Comparison of ENCODE assay signal across 8 cellular contexts in genomic region chr16:67841816-67842508, GRCh38. TPM values are rescaled to one million over a fixed set of nuclear protein-coding genes. Genes with fewer than 3 reads are reported as not detected.
DNase-seq lines count a peak whose midpoint lies in the region; ATAC-seq, FAIRE-seq and TF ChIP-seq lines count a peak whose summit lies in the region.

Gene THAP11, plus strand, starts transcription at chr16:67842320. Its CDS starts 235 bp downstream, at chr16:67842555.

- H3K9me3 Mint-ChIP-seq in CD4-positive, CD25-positive, alpha-beta regulatory T cell = no peaks in the 10 kb centered on the region
- no peaks in the 10 kb centered on the region for H3K9me3 Mint-ChIP-seq in dendritic cell treated with granulocyte-macrophage colony-stimulating factor and Interleukin-4, amounts not matched to agents 40 ng/mL and 50 ng/mL, for 4 days

- WGBS in HepG2 (ENCODE audit: low lambda C conversion rate) = 1% methylated on average over 29 of the region's 83 CpGs

- peaks cover 41% of the 10 kb centered on the region for H3K4me1 ChIP-seq in CD4-positive, CD25-positive, alpha-beta regulatory T cell (ENCODE audit: control insufficient read depth, insufficient read depth, low read length, poor library complexity, severe bottlenecking)
- peaks cover 51% of the 10 kb centered on the region for H3K4me1 ChIP-seq in HepG2 (ENCODE audit: insufficient read depth, low read length)

- H3K27me3 ChIP-seq in CD4-positive, CD25-positive, alpha-beta regulatory T cell (ENCODE audit: control insufficient read depth, insufficient read depth, low read length) = no peaks in the 10 kb centered on the region
- no peaks in the 10 kb centered on the region; a peak in 1 of 5 replicates for H3K27me3 ChIP-seq in HepG2 (ENCODE audit: control insufficient read depth in 1 of 2, insufficient read depth in 2 of 2, low read length in 2 of 2)

- peaks cover 16% of the 10 kb centered on the region for H4K20me1 ChIP-seq in HepG2 (ENCODE audit: insufficient read depth, low read length)

- H3K27ac Mint-ChIP-seq in CD4-positive, CD25-positive, alpha-beta regulatory T cell = peak within 1 kb of the TSS; percentile 95 to 98 (median 96)
- H3K27ac Mint-ChIP-seq in dendritic cell treated with granulocyte-macrophage colony-stimulating factor and Interleukin-4, amounts not matched to agents 40 ng/mL and 50 ng/mL, for 4 days = peak within 1 kb of the TSS; percentile 97

- H3K27me3 Mint-ChIP-seq in CD4-positive, CD25-positive, alpha-beta regulatory T cell = no peaks in the 10 kb centered on the region
- no peaks in the 10 kb centered on the region for H3K27me3 Mint-ChIP-seq in dendritic cell treated with granulocyte-macrophage colony-stimulating factor and Interleukin-4, amounts not matched to agents 40 ng/mL and 50 ng/mL, for 4 days

- H3K4me3 ChIP-seq in CD4-positive, CD25-positive, alpha-beta regulatory T cell (ENCODE audit: low read depth, low read length) = peak within 1 kb of the TSS; percentile 89
- peak within 1 kb of the TSS; percentile 80 to 97 (median 92) for H3K4me3 ChIP-seq in HepG2 (replicated peaks in 1 of 3; ENCODE audit: insufficient read depth in 1 of 3, low read depth in 2 of 3, low read length in 3 of 3)

- TF ChIP-seq CTCF in HepG2 (CRISPR knock-in tag; IDR thresholded peaks at IDR 0.05) = peak; percentile 99

- BruUV-seq in HepG2 (replicated peaks; lab: Mats Ljungman, UMichigan) = no TSS peak

- peak within 1 kb of the TSS; percentile 93 for H3K9ac ChIP-seq in HepG2 (ENCODE audit: insufficient read depth, low read depth, low read length)

- H2AFZ ChIP-seq in HepG2 (ENCODE audit: low read length) = peak within 1 kb of the TSS; percentile 97

- H3K4me1 Mint-ChIP-seq in CD4-positive, CD25-positive, alpha-beta regulatory T cell = peaks cover 18 to 42% (median 27%) of the 10 kb centered on the region in 4 donors
- peaks cover 36% of the 10 kb centered on the region for H3K4me1 Mint-ChIP-seq in dendritic cell treated with granulocyte-macrophage colony-stimulating factor and Interleukin-4, amounts not matched to agents 40 ng/mL and 50 ng/mL, for 4 days (ENCODE audit: low read depth)

- FAIRE-seq in HepG2 (lab: Jason Lieb, UNC) = peak; percentile 76

- H3K27ac ChIP-seq in CD4-positive, CD25-positive, alpha-beta regulatory T cell (ENCODE audit: insufficient read depth, low read length, poor library complexity, severe bottlenecking) = peak within 1 kb of the TSS; percentile 97
- peak within 1 kb of the TSS; percentile 92 for H3K27ac ChIP-seq in HepG2 (ENCODE audit: extremely low read length, insufficient read depth, low read length)

- peak within 1 kb of the TSS; percentile 89 for H3K4me2 ChIP-seq in HepG2 (ENCODE audit: low read depth, low read length)

- H3K79me2 ChIP-seq in HepG2 (ENCODE audit: insufficient read depth, low read length) = peaks cover 33% of the 10 kb centered on the region

- POLR2A ChIA-PET in HepG2 (lab: Yijun Ruan, JAX) = no interaction called here

- TF ChIP-seq EP300 in HepG2 (IDR thresholded peaks at IDR 0.05; ENCODE audit: low read depth in 2 of 2, low read length in 2 of 2) = 0 out of 4 replicates have a peak, but pooled peaks of 1 of the 2 experiments have one; percentile 2
- TF ChIP-seq EP300 in HepG2 (CRISPR knock-in tag; IDR thresholded peaks at IDR 0.05; ENCODE audit: borderline replicate concordance) = no peak

- TF ChIP-seq RAD21 in HepG2 (CRISPR knock-in tag; IDR thresholded peaks at IDR 0.05) = peak; percentile 54

- intact Hi-C loops in dendritic cell treated with granulocyte-macrophage colony-stimulating factor and Interleukin-4, amounts not matched to agents 40 ng/mL and 50 ng/mL, for 4 days (cut with micrococcal nuclease) = loop anchor here (1.0 kb wide), 1 partner anchor 8 kb away; no protein-coding TSS in a partner anchor
- intact Hi-C loops in HepG2 (cut with micrococcal nuclease; ENCODE audit: unreplicated experiment) = no loop called here

- H3K36me3 Mint-ChIP-seq in CD4-positive, CD25-positive, alpha-beta regulatory T cell = no peaks in the 10 kb centered on the region
- H3K36me3 Mint-ChIP-seq in dendritic cell treated with granulocyte-macrophage colony-stimulating factor and Interleukin-4, amounts not matched to agents 40 ng/mL and 50 ng/mL, for 4 days (ENCODE audit: low read depth) = peaks cover 19% of the 10 kb centered on the region

- H3K4me3 Mint-ChIP-seq in CD4-positive, CD25-positive, alpha-beta regulatory T cell = peak within 1 kb of the TSS; percentile 88 to 99 (median 96)
- H3K4me3 Mint-ChIP-seq in dendritic cell treated with granulocyte-macrophage colony-stimulating factor and Interleukin-4, amounts not matched to agents 40 ng/mL and 50 ng/mL, for 4 days = peak within 1 kb of the TSS; percentile 97

- in situ Hi-C loops in HepG2 (cut with HindIII; ENCODE audit: extremely low pct_ligation_motif_present, low pct_unique_long_range_greater_than_20kb) = no loop called here

- peak; percentile 89 to 97 (median 96) for DNase-seq in CD4-positive, CD25-positive, alpha-beta regulatory T cell
- DNase-seq in NCI-H748 (lab: John Stamatoyannopoulos, UW; ENCODE audit: unreplicated experiment) = peak; percentile 93
- peak; percentile 92 to 94 for DNase-seq in activated CD4-positive, alpha-beta T cell treated with anti-CD3 and anti-CD28 coated beads, Interleukin-2, amount 50 U/mL, for 24 hours (ENCODE audit: low read depth in 1 of 2, low spot score in 1 of 2)
- DNase-seq in HepG2 (ENCODE audit: low spot score) = peak; percentile 96
- peak; percentile 93 for DNase-seq in stimulated activated CD4-positive, alpha-beta T cell treated with anti-CD3 and anti-CD28 coated beads, Interleukin-2, amount 100 ng/mL, for 48 hours

- CTCF ChIA-PET in HepG2 (lab: Yijun Ruan, JAX; ENCODE audit: low intra/inter-chr PET ratio, low total read pairs) = interaction anchor here (1.0 to 2.6 kb wide), 6 partner anchors 24 to 174 kb away, joined by 3 to 28 read pairs (median 3); no protein-coding TSS in a partner anchor

- H3K9me3 ChIP-seq in CD4-positive, CD25-positive, alpha-beta regulatory T cell (ENCODE audit: control insufficient read depth in 2 of 2, low read length in 2 of 2) = no peaks in the 10 kb centered on the region
- H3K9me3 ChIP-seq in HepG2 (ENCODE audit: low read length) = no peaks in the 10 kb centered on the region

- ATAC-seq in CD4-positive, CD25-positive, alpha-beta regulatory T cell (ENCODE audit: low read depth in 2 of 2) = peak; percentile 58 to 62
- peak; percentile 53 for ATAC-seq in GM19395 (IDR thresholded peaks at IDR 0.05; ENCODE audit: unreplicated experiment)
- peak; percentile 26 for ATAC-seq in HG03558 (IDR thresholded peaks at IDR 0.05; ENCODE audit: extremely low read depth, unreplicated experiment)
- peak; percentile 46 for ATAC-seq in HepG2

- peak in 1 of 2 experiments; percentile 68; a peak in 1 of 4 replicates for TF ChIP-seq POLR2A in HepG2 (IDR thresholded peaks at IDR 0.05; ENCODE audit: insufficient read depth in 1 of 2, low read depth in 2 of 2, low read length in 2 of 2)

- H3K36me3 ChIP-seq in CD4-positive, CD25-positive, alpha-beta regulatory T cell (ENCODE audit: control insufficient read depth, insufficient read depth, low read length) = no peaks in the 10 kb centered on the region
- H3K36me3 ChIP-seq in HepG2 (replicated peaks in 1 of 2; ENCODE audit: control insufficient read depth in 1 of 2, insufficient read depth in 2 of 2, low read length in 2 of 2) = no peaks in the 10 kb centered on the region

TF ChIP-seq in HepG2, 621 proteins besides CTCF, POLR2A, EP300 and RAD21 (continues in another document):
- TF ChIP-seq RELA (CRISPR knock-in tag; IDR thresholded peaks at IDR 0.05) (peak; percentile 90; the same call in 1 of the 2 replicates), AGO1 (IDR thresholded peaks at IDR 0.05; ENCODE audit: low read depth, low read length, poor library complexity, severe bottlenecking) (peak; percentile 73), HNF4G (IDR thresholded peaks at IDR 0.05; ENCODE audit: borderline replicate concordance, low read depth, low read length) (peak; percentile 46; the same call in 1 of the 2 replicates), HNF4G (CRISPR knock-in tag; IDR thresholded peaks at IDR 0.05; ENCODE audit: borderline replicate concordance, low read depth) (no peak; the same call in 1 of the 2 replicates), TSC22D2 (CRISPR knock-in tag; IDR thresholded peaks at IDR 0.05; ENCODE audit: borderline replicate concordance) (no peak; the same call in 1 of the 2 replicates)

RNA-seq across cellular contexts. Expression of gene THAP11, which starts in this region (rescaled TPM):
- 32.2 TPM for total RNA-seq in CD4-positive, CD25-positive, alpha-beta regulatory T cell
- 100 to 1,000 TPM; 132 to 166 (median 141) TPM for polyA plus RNA-seq in CD4-positive, CD25-positive, alpha-beta regulatory T cell
- 53.4 and 53.8 TPM in 2 replicates for total RNA-seq in HepG2 (2016; rRNA removed; fragmentation: Illumina TruSeq; extraction: Trizol)
- total RNA-seq in HepG2 (2016; cell fraction: cytosol; rRNA removed; fragmentation: Illumina TruSeq; extraction: Trizol; ENCODE audit: low read depth) = 48.1 and 65.0 TPM in 2 replicates
- total RNA-seq in HepG2 (2016; cell fraction: insoluble cytoplasmic fraction; rRNA removed; fragmentation: Illumina TruSeq; extraction: Trizol) = 54.0 and 55.5 TPM in 2 replicates
- 91.2 and 112 TPM in 2 replicates for total RNA-seq in HepG2 (2016; cell fraction: membrane; rRNA removed; fragmentation: Illumina TruSeq; extraction: Trizol)
- 18.7 and 22.3 TPM in 2 replicates for total RNA-seq in HepG2 (2016; cell fraction: nucleus; rRNA removed; fragmentation: Illumina TruSeq; extraction: Trizol)
- 44.2 and 45.5 TPM in 2 replicates for polyA plus RNA-seq in HepG2 (2011; rRNA removed)
- 45.9 and 53.3 TPM in 2 replicates for polyA plus RNA-seq in HepG2 (2011; cell fraction: cytosol; rRNA removed)
- 22.1 and 23.2 TPM in 2 replicates for polyA plus RNA-seq in HepG2 (2011; cell fraction: nucleus; rRNA removed)
- 25.9 and 34.6 TPM in 2 replicates for polyA plus RNA-seq in HepG2 (2012)
- polyA plus RNA-seq in HepG2 (2016; cell fraction: cytosol; fragmentation: Illumina TruSeq; extraction: Trizol; ENCODE audit: low read depth) = 42.2 and 59.3 TPM in 2 replicates
- 50.1 and 54.2 TPM in 2 replicates for polyA plus RNA-seq in HepG2 (2016; cell fraction: insoluble cytoplasmic fraction; fragmentation: Illumina TruSeq; extraction: Trizol; ENCODE audit: low read depth)
- polyA plus RNA-seq in HepG2 (2016; cell fraction: membrane; fragmentation: Illumina TruSeq; extraction: Trizol; ENCODE audit: low read depth) = 66.6 and 83.2 TPM in 2 replicates
- 28.8 and 33.3 TPM in 2 replicates for polyA plus RNA-seq in HepG2 (2016; cell fraction: nucleus; fragmentation: Illumina TruSeq; extraction: Trizol; ENCODE audit: insufficient read depth, low read depth)
- polyA minus RNA-seq in HepG2 (2011; rRNA and poly(A)+ RNA removed; ENCODE audit: low replicate concordance) = 45.1 and 58.5 TPM in 2 replicates
- polyA minus RNA-seq in HepG2 (2011; cell fraction: cytosol; rRNA and poly(A)+ RNA removed) = 26.7 and 28.4 TPM in 2 replicates
- 8.2 and 9.8 TPM in 2 replicates for polyA minus RNA-seq in HepG2 (2011; cell fraction: nucleus; rRNA and poly(A)+ RNA removed)

Comparison
In these comparisons a context has a peak if more than half of its experiments do, and no peak if none do; other contexts are left out.
1. Peak in every context shown above with its lines: DNase-seq, ATAC-seq, H3K4me3 ChIP-seq and H3K27ac ChIP-seq.